Comparison of ENCODE assay signal across 9 cellular contexts in genomic region chrX:116756960-116757359, GRCh38.
"Had no signal": no experiment of that assay in that cellular context is flagged by ENCODE, and none has a peak within 500 bp of the region (broad histone marks: within the 10 kb centered on the region; RNA-seq: fewer than 3 reads in every experiment).

No MANE protein-coding gene starts in this region.

- H3K4me3 Mint-ChIP-seq: HFFc6, IgD-negative memory B cell had no signal

- H3K4me1 Mint-ChIP-seq: IgD-negative memory B cell had no signal

- H3K36me3 Mint-ChIP-seq: IgD-negative memory B cell had no signal

- H3K27ac ChIP-seq: GM23248 had no signal

- H3K9me3 ChIP-seq: HAP-1 had no signal

- H3K9me3 Mint-ChIP-seq: HFFc6 had no signal

- H3K9ac ChIP-seq: GM23248 had no signal

- H3K4me1 ChIP-seq: HAP-1 had no signal

- ATAC-seq: HCT116 had no signal

- FAIRE-seq: HTR-8/SVneo had no signal

- H3K36me3 ChIP-seq: HAP-1 had no signal

- H3K27ac Mint-ChIP-seq: HFFc6, IgD-negative memory B cell had no signal

- H3K4me3 ChIP-seq: GM23248, HAP-1 had no signal

- DNase-seq: GM23248, GOT3, H7, HFFc6, KBM-7 had no signal

- H2AFZ ChIP-seq: GM23248 had no signal

- H3K27me3 Mint-ChIP-seq: IgD-negative memory B cell had no signal
